Comparison of ENCODE assay signal across 1 cellular context in genomic region chr4:24774452-24774851, GRCh38.
TF ChIP-seq lines count a peak whose summit lies in the region.

No MANE protein-coding gene starts in this region.

TF ChIP-seq in IMR-90, 13 proteins besides CTCF, POLR2A, EP300 and RAD21:
- TF ChIP-seq CEBPB (IDR thresholded peaks at IDR 0.05; ENCODE audit: low read depth, low read length) (peak; percentile 32; the same call in 1 of the 2 replicates), NFE2L2 (IDR thresholded peaks at IDR 0.05; ENCODE audit: low read depth, low read length) (no peak)
